Comparison of ENCODE assay signal across 17 cellular contexts in genomic region chr16:46886764-46887523, GRCh38. TPM values are rescaled to one million over a fixed set of nuclear protein-coding genes. Genes with fewer than 3 reads are reported as not detected.
A peak's percentile ranks its signal among the peaks of the same experiment; 100 is the strongest.
DNase-seq lines count a peak whose midpoint lies in the region; ATAC-seq and TF ChIP-seq lines count a peak whose summit lies in the region.
"Had no signal": no experiment of that assay in that cellular context is flagged by ENCODE, and none has a peak within 500 bp of the region (broad histone marks: within the 10 kb centered on the region; RNA-seq: fewer than 3 reads in every experiment).

No MANE protein-coding gene starts in this region.

- H3K36me3 ChIP-seq in BLaER1 treated with 17β-estradiol and CSF1 and Interleukin-3, amounts not matched to agents 10 nM and 100 nM: peaks cover 0 to 59% (median 52%) of the 10 kb centered on the region in 11 experiments; a peak in 17 of 22 replicates
- peaks cover 0 to 27% (median 0%) of the 10 kb centered on the region in 3 donors for H3K36me3 ChIP-seq in esophagus squamous epithelium
- H3K36me3 ChIP-seq: thoracic aorta had no signal

- H3K27ac Mint-ChIP-seq in WTC11: peak overlapping the region; percentile 84
- peak overlapping the region; percentile 27 for H3K27ac Mint-ChIP-seq in osteocyte (ENCODE audit: unreplicated experiment)
- H3K27ac Mint-ChIP-seq: activated CD4-positive, alpha-beta T cell treated with anti-CD3 and anti-CD28 coated beads, Interleukin-2, amount 10 ng/mL, durations not matched to agents 24 days and 14 days; naive thymus-derived CD4-positive, alpha-beta T cell; T-helper 2 cell treated with Interferon-gamma antibody and Interleukin-4, amounts not matched to agents 5 μg/mL and 100 μg/mL, for 36 hours had no signal

- peaks cover 20% of the 10 kb centered on the region for H3K36me3 Mint-ChIP-seq in WTC11
- peaks cover 3% of the 10 kb centered on the region for H3K36me3 Mint-ChIP-seq in osteocyte (ENCODE audit: unreplicated experiment)
- H3K36me3 Mint-ChIP-seq: naive thymus-derived CD4-positive, alpha-beta T cell had no signal

- H3K4me2 ChIP-seq in BLaER1 treated with 17β-estradiol and CSF1 and Interleukin-3, amounts not matched to agents 10 nM and 100 nM: peak overlapping the region; percentile 72 to 99 (median 91)
- H3K4me2 ChIP-seq: KMS-11 had no signal

- 23 to 57% methylated on average over 10 to 12 of the region's 16 CpGs for WGBS in esophagus squamous epithelium, 2 donors

- peak overlapping the region in 7 of 11 experiments; percentile 44 to 98 (median 90); a peak in 10 of 22 replicates for H3K27ac ChIP-seq in BLaER1 treated with 17β-estradiol and CSF1 and Interleukin-3, amounts not matched to agents 10 nM and 100 nM
- peak overlapping the region; percentile 85 to 91 (median 88) for H3K27ac ChIP-seq in esophagus squamous epithelium
- H3K27ac ChIP-seq: KMS-11 had no signal

- no peak for TF ChIP-seq POLR2A in esophagus squamous epithelium (IDR thresholded peaks at IDR 0.05)

- POLR2A ChIA-PET in WTC11 (lab: Charles Lee): interaction anchor here (0.6 to 1.4 kb wide), 4 partner anchors 8 to 36 kb away, joined by 3 to 6 read pairs (median 4); no protein-coding TSS in a partner anchor

- ATAC-seq in WTC11 (no peak), GM21447 (IDR thresholded peaks at IDR 0.05; ENCODE audit: unreplicated experiment) (no peak), HG03439 (IDR thresholded peaks at IDR 0.05; ENCODE audit: unreplicated experiment) (no peak)
- ATAC-seq: naive thymus-derived CD4-positive, alpha-beta T cell had no signal

- H3K27me3 Mint-ChIP-seq in WTC11 (ENCODE audit: low read depth) (no peaks in the 10 kb centered on the region), osteocyte (ENCODE audit: unreplicated experiment) (no peaks in the 10 kb centered on the region)

- peaks cover 48 to 84% (median 79%) of the 10 kb centered on the region in 10 experiments for H3K4me1 ChIP-seq in BLaER1 treated with 17β-estradiol and CSF1 and Interleukin-3, amounts not matched to agents 10 nM and 100 nM
- peaks cover 19 to 66% (median 20%) of the 10 kb centered on the region in 3 donors for H3K4me1 ChIP-seq in esophagus squamous epithelium

- H4K20me1 ChIP-seq in BLaER1 treated with 17β-estradiol and CSF1 and Interleukin-3, amounts not matched to agents 10 nM and 100 nM: peaks cover 0 to 65% (median 49%) of the 10 kb centered on the region in 11 experiments; a peak in 14 of 22 replicates

- H3K9me3 Mint-ChIP-seq in WTC11 (no peaks in the 10 kb centered on the region), osteocyte (ENCODE audit: unreplicated experiment) (no peaks in the 10 kb centered on the region)
- H3K9me3 Mint-ChIP-seq: activated CD4-positive, alpha-beta T cell treated with anti-CD3 and anti-CD28 coated beads, Interleukin-2, amount 10 ng/mL, durations not matched to agents 24 days and 14 days; naive thymus-derived CD4-positive, alpha-beta T cell; T-helper 2 cell treated with Interferon-gamma antibody and Interleukin-4, amounts not matched to agents 5 μg/mL and 100 μg/mL, for 36 hours had no signal

- H3K9me3 ChIP-seq in BLaER1 treated with 17β-estradiol and CSF1 and Interleukin-3, amounts not matched to agents 10 nM and 100 nM (replicated peaks in 1 of 11): no peaks in the 10 kb centered on the region
- H3K9me3 ChIP-seq in esophagus squamous epithelium: no peaks in the 10 kb centered on the region
- H3K9me3 ChIP-seq: HAP-1, thoracic aorta had no signal

- H3K4me1 Mint-ChIP-seq in WTC11: peaks cover 36% of the 10 kb centered on the region
- H3K4me1 Mint-ChIP-seq in osteocyte (ENCODE audit: unreplicated experiment): peaks cover 37% of the 10 kb centered on the region

- H3K4me3 ChIP-seq in BLaER1 treated with 17β-estradiol and CSF1 and Interleukin-3, amounts not matched to agents 10 nM and 100 nM: peak overlapping the region in 6 of 10 experiments; percentile 78 to 93 (median 90); a peak in 9 of 20 replicates
- H3K4me3 ChIP-seq in esophagus squamous epithelium: peak overlapping the region in 3 of 4 donors; percentile 84 to 98 (median 90)

- DNase-seq in WTC11 (ENCODE audit: low spot score) (no peak), esophagus squamous epithelium (lab: John Stamatoyannopoulos, UW) (no peak), osteocyte (ENCODE audit: extremely low spot score, unreplicated experiment) (no peak), NCI-H1417 treated with DMSO at 0.1 percent for 48 hours (lab: John Stamatoyannopoulos, UW) (no peak), DMS 273 treated with DMSO at 0.1 percent for 48 hours (lab: John Stamatoyannopoulos, UW) (no peak)
- DNase-seq: activated CD4-positive, alpha-beta T cell treated with anti-CD3 and anti-CD28 coated beads, Interleukin-2, amount 10 ng/mL, durations not matched to agents 24 days and 14 days; effector memory CD4-positive, alpha-beta T cell; foreskin melanocyte; naive thymus-derived CD4-positive, alpha-beta T cell; NCI-H1930 had no signal

- CTCF ChIA-PET in WTC11 (lab: Charles Lee): interaction anchor here (1.5 to 6.0 kb wide), 3 partner anchors 21 to 33 kb away, joined by 4 to 54 read pairs (median 30); no protein-coding TSS in a partner anchor

- TF ChIP-seq CTCF in WTC11 (IDR thresholded peaks at IDR 0.05) (no peak), esophagus squamous epithelium (IDR thresholded peaks at IDR 0.05) (no peak), osteocyte (IDR thresholded peaks at IDR 0.05) (no peak)

- H3K27me3 ChIP-seq in BLaER1 treated with 17β-estradiol and CSF1 and Interleukin-3, amounts not matched to agents 10 nM and 100 nM: no peaks in the 10 kb centered on the region
- no peaks in the 10 kb centered on the region for H3K27me3 ChIP-seq in esophagus squamous epithelium

- intact Hi-C loops in esophagus squamous epithelium (cut with DNase I): no loop called here

- H3K9ac ChIP-seq in BLaER1 treated with 17β-estradiol and CSF1 and Interleukin-3, amounts not matched to agents 10 nM and 100 nM: peak overlapping the region in 10 of 11 experiments; percentile 7 to 97 (median 90); a peak in 14 of 22 replicates
- H3K9ac ChIP-seq: KMS-11 had no signal

- H3K4me3 Mint-ChIP-seq in WTC11: peak overlapping the region; percentile 92
- H3K4me3 Mint-ChIP-seq in osteocyte (ENCODE audit: unreplicated experiment): peak overlapping the region; percentile 95
- H3K4me3 Mint-ChIP-seq: activated CD4-positive, alpha-beta T cell treated with anti-CD3 and anti-CD28 coated beads, Interleukin-2, amount 10 ng/mL, durations not matched to agents 24 days and 14 days; T-helper 2 cell treated with Interferon-gamma antibody and Interleukin-4, amounts not matched to agents 5 μg/mL and 100 μg/mL, for 36 hours had no signal

TF ChIP-seq in WTC11, 78 proteins besides CTCF, POLR2A, EP300 and RAD21:
- TF ChIP-seq NFYB (CRISPR knock-in tag; conservative IDR thresholded peaks at IDR 0.05; ENCODE audit: low read depth) (no peak), IRF2 (CRISPR knock-in tag; IDR thresholded peaks at IDR 0.05; ENCODE audit: borderline replicate concordance, low read depth) (no peak), ZBTB21 (CRISPR knock-in tag; IDR thresholded peaks at IDR 0.05; ENCODE audit: borderline replicate concordance) (no peak)

RNA-seq across cellular contexts. Expression of gene GPT2, which starts 2.8 kb away (rescaled TPM):
- 61.0 to 81.8 TPM (median 63.1 TPM) in 3 replicates for total RNA-seq in WTC11 (2021)
- 100 to 1,000 TPM in 1 of 4 donors, 10 to 100 TPM in 3; 43.3 to 113 (median 77.2) TPM for total RNA-seq in esophagus squamous epithelium
- 30.5 and 35.0 TPM in 2 replicates for total RNA-seq in osteocyte

RNA-seq across cellular contexts. Expression of gene C16orf87, which starts 56.0 kb away (rescaled TPM):
- total RNA-seq in WTC11 (2021) (21.8 to 22.5 TPM (median 22.5 TPM) in 3 replicates), esophagus squamous epithelium (1 to 10 TPM; 5.7 to 7.6 (median 7.0) TPM), osteocyte (14.0 and 14.5 TPM in 2 replicates)
